In the genomic region with DNA sequence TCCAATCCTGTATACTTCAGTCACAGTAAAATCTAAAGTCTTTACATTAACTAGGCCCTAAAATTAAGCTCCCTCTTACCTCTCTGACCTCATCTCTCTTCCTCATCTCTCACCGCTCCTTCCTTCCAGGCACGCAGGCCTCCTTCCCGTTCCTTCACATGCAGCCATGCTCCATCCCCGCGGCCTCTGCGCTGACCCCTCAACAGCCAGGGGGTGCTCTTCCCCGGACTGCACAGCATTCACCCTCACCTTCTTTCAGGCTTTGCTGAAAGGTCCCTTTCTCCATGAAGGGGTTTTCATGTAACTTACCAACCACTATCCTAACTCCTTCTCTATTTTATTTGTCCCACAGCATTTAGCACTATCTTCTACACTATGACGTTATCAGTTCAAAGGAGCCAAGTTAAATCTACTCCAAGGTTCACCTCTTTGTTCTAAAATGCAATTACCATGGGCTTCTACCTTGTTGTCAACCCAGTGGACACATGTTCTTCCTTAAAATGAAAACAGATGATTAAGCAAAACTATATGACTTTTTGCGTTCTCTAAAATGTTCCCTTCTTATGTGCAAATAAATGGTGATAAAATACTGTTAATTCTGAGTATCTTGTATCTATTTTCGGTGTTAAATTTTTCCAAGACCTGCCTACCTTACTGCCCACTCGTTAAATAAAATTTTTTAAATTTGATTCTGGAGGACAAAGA, we compare ENCODE assay signal across 9 cellular contexts. TPM values are rescaled to one million over a fixed set of nuclear protein-coding genes. Genes with fewer than 3 reads are reported as not detected.
A peak's percentile ranks its signal among the peaks of the same experiment; 100 is the strongest.
DNase-seq lines count a peak whose midpoint lies in the region; ATAC-seq, FAIRE-seq and TF ChIP-seq lines count a peak whose summit lies in the region.
"Had no signal": no experiment of that assay in that cellular context is flagged by ENCODE, and none has a peak within 500 bp of the region (broad histone marks: within the 10 kb centered on the region; RNA-seq: fewer than 3 reads in every experiment).

No MANE protein-coding gene starts in this region.

- peak; percentile 73 for DNase-seq in Right ventricle myocardium inferior (ENCODE audit: missing footprints)
- no peak for DNase-seq in right atrium auricular region (ENCODE audit: low spot score)
- DNase-seq in GM12878 (ENCODE audit: low read depth, low spot score), result no peak
- DNase-seq in kidney epithelial cell (ENCODE audit: low read depth), result no peak
- DNase-seq in aorta, result peak; percentile 52 to 79
- no peak for DNase-seq in ovary
- DNase-seq in central memory CD4-positive, alpha-beta T cell, result no peak
- DNase-seq: T-helper 9 cell had no signal

- H3K4me3 ChIP-seq in right atrium auricular region (no peak overlapping the region), GM12878 (no peak overlapping the region), kidney epithelial cell (ENCODE audit: low read depth, low read length) (no peak overlapping the region), aorta (ENCODE audit: low read length in 2 of 2) (no peak overlapping the region), ovary (no peak overlapping the region)

- H3K9me3 ChIP-seq in right atrium auricular region (no peaks in the 10 kb centered on the region), GM12878 (replicated peaks; ENCODE audit: control insufficient read depth, insufficient read depth, low read length) (peaks cover 6% of the 10 kb centered on the region; the same call in 2 of the 3 replicates), aorta (ENCODE audit: control insufficient read depth, low read length) (peaks cover 3% of the 10 kb centered on the region), ovary (no peaks in the 10 kb centered on the region)

- CTCF ChIA-PET in GM12878 (lab: Yijun Ruan, JAX), result interaction anchor here (1.1 to 5.6 kb wide), 3 partner anchors 16 to 210 kb away, joined by 3 to 25 read pairs (median 11); no protein-coding TSS in a partner anchor

- peak; percentile 48 for ATAC-seq in Right ventricle myocardium inferior
- ATAC-seq in GM12878, result no peak
- peak; percentile 68 for ATAC-seq in aorta (ENCODE audit: low FRiP score)
- ATAC-seq in GM19035 (IDR thresholded peaks at IDR 0.05; ENCODE audit: unreplicated experiment), result no peak

- in situ Hi-C loops in GM12878 (cut with MboI), result no loop called here

- TF ChIP-seq POLR2A in GM12878 (IDR thresholded peaks at IDR 0.05; ENCODE audit: low read depth, low read length), result no peak
- no peak for TF ChIP-seq POLR2A in ovary (IDR thresholded peaks at IDR 0.05)

- FAIRE-seq in GM12878 (lab: Jason Lieb, UNC), result no peak

- H3K4me1 ChIP-seq in right atrium auricular region (peaks cover 0 to 7% of the 10 kb centered on the region in 2 donors), GM12878 (ENCODE audit: control insufficient read depth, insufficient read depth, low read length) (0 out of 2 replicates have a peak, but pooled peaks cover 3% of the 10 kb centered on the region), aorta (ENCODE audit: control insufficient read depth in 1 of 2, insufficient read depth in 2 of 2, low read length in 2 of 2) (no peaks in the 10 kb centered on the region), ovary (ENCODE audit: insufficient read depth) (no peaks in the 10 kb centered on the region)

- no peak overlapping the region for H3K4me2 ChIP-seq in GM12878 (ENCODE audit: control insufficient read depth, insufficient read depth)

- H3K36me3 ChIP-seq in right atrium auricular region (peaks cover 27% of the 10 kb centered on the region), GM12878 (ENCODE audit: control insufficient read depth in 2 of 2, insufficient read depth in 2 of 2, low read length in 1 of 2) (peaks cover 0 to 7% of the 10 kb centered on the region in 2 experiments), kidney epithelial cell (ENCODE audit: control insufficient read depth, insufficient read depth, low read length) (no peaks in the 10 kb centered on the region), aorta (ENCODE audit: control insufficient read depth in 1 of 2, insufficient read depth in 2 of 2, low read length in 1 of 2) (peaks cover 4 to 7% of the 10 kb centered on the region in 2 donors), ovary (no peaks in the 10 kb centered on the region)

- 89% methylated on average over 11 of the region's 11 CpGs for WGBS in GM12878 (ENCODE audit: insufficient coverage, insufficient replicate concordance, low lambda C conversion rate, missing lambda C conversion rate)
- WGBS in aorta, 2 donors, result 48 to 55% methylated on average over 11 of the region's 11 CpGs
- WGBS in ovary, 3 donors, result 70 to 75% (median 73%) methylated on average over 11 of the region's 11 CpGs

- SMC1A ChIA-PET in GM12878 (lab: Charles Lee; ENCODE audit: uncharacterized antibody, unreplicated experiment), result no interaction called here

- H3K79me2 ChIP-seq in GM12878 (ENCODE audit: control insufficient read depth, insufficient read depth, low read length), result no peaks in the 10 kb centered on the region

- TF ChIP-seq RAD21 in GM12878 (IDR thresholded peaks at IDR 0.05; ENCODE audit: insufficient read depth, low read depth, low read length), result peak; percentile 51

- TSS peak; percentile 15 for BruUV-seq in GM12878 (replicated peaks; lab: Mats Ljungman, UMichigan)

- TF ChIP-seq EP300 in GM12878 (IDR thresholded peaks at IDR 0.05; ENCODE audit: borderline replicate concordance in 1 of 2, control insufficient read depth in 1 of 2, low read depth in 2 of 2, low read length in 2 of 2) (no peak), ovary (IDR thresholded peaks at IDR 0.05) (no peak)

- H4K20me1 ChIP-seq in GM12878 (ENCODE audit: control insufficient read depth, insufficient read depth), result no peaks in the 10 kb centered on the region

- TF ChIP-seq CTCF in right atrium auricular region (IDR thresholded peaks at IDR 0.05) (peak in 1 of 2 donors; percentile 62), GM12878 (IDR thresholded peaks at IDR 0.05 in 2 of 3, conservative IDR thresholded peaks at IDR 0.05 in 1 of 3; ENCODE audit: control insufficient read depth in 2 of 3, extremely low read depth in 1 of 3, insufficient read depth in 1 of 3, low read depth in 3 of 3, low read length in 3 of 3) (peak in 2 of 3 experiments; percentile 4 to 34; a peak in 2 of 6 replicates), kidney epithelial cell (IDR thresholded peaks at IDR 0.05; ENCODE audit: insufficient read depth, low read length, poor library complexity, severe bottlenecking) (peak; percentile 38), ovary (IDR thresholded peaks at IDR 0.05) (no peak)

- no peaks in the 10 kb centered on the region for H3K27me3 ChIP-seq in right atrium auricular region
- no peaks in the 10 kb centered on the region for H3K27me3 ChIP-seq in GM12878 (replicated peaks in 1 of 2; ENCODE audit: control insufficient read depth in 2 of 2, insufficient read depth in 2 of 2, low read length in 1 of 2)
- no peaks in the 10 kb centered on the region for H3K27me3 ChIP-seq in kidney epithelial cell (ENCODE audit: control insufficient read depth, insufficient read depth, low read length)
- no peaks in the 10 kb centered on the region for H3K27me3 ChIP-seq in aorta (ENCODE audit: control insufficient read depth in 1 of 2, insufficient read depth in 2 of 2, low read length in 1 of 2)
- no peaks in the 10 kb centered on the region for H3K27me3 ChIP-seq in ovary

- H2AFZ ChIP-seq in GM12878 (ENCODE audit: control insufficient read depth, low read depth, low read length), result no peak overlapping the region

- POLR2A ChIA-PET in GM12878 (lab: Charles Lee), result no interaction called here

- intact Hi-C loops in Right ventricle myocardium inferior (cut with DNase I), result no loop called here
- intact Hi-C loops in GM12878 (cut with micrococcal nuclease; ENCODE audit: unreplicated experiment), result no loop called here
- intact Hi-C loops in aorta (cut with DNase I), result no loop called here
- intact Hi-C loops in ovary (cut with DNase I), result loop anchor here in 1 of 4 donors (10.0 kb wide), 1 partner anchor 190 kb away; no protein-coding TSS in a partner anchor

- H3K9ac ChIP-seq in GM12878 (ENCODE audit: control insufficient read depth, insufficient read depth, low read length), result no peak overlapping the region

- H3K27ac ChIP-seq in right atrium auricular region (no peak overlapping the region), GM12878 (ENCODE audit: control insufficient read depth, insufficient read depth) (no peak overlapping the region), aorta (ENCODE audit: low read depth in 1 of 2, low read length in 2 of 2) (no peak overlapping the region), ovary (no peak overlapping the region)

- RAD21 ChIA-PET in GM12878 (lab: Charles Lee; ENCODE audit: unreplicated experiment), result no interaction called here

TF ChIP-seq in GM12878, 131 proteins besides CTCF, POLR2A, EP300 and RAD21 (continues in another document):
- no peak for TF ChIP-seq MTA2 (IDR thresholded peaks at IDR 0.05; ENCODE audit: low read depth)
- no peak for TF ChIP-seq KLF5 (IDR thresholded peaks at IDR 0.05; ENCODE audit: partially characterized antibody)
- no peak for TF ChIP-seq RELA (IDR thresholded peaks at IDR 0.05; ENCODE audit: borderline replicate concordance, partially characterized antibody)
- TF ChIP-seq YBX1 (IDR thresholded peaks at IDR 0.05), result no peak
- no peak for TF ChIP-seq PAX5 (IDR thresholded peaks at IDR 0.05; ENCODE audit: borderline replicate concordance, low read depth, low read length)
- no peak for TF ChIP-seq CBX3 (IDR thresholded peaks at IDR 0.05; ENCODE audit: borderline replicate concordance, low read depth)

RNA-seq across cellular contexts. Expression of gene APOA1, which starts 57.8 kb away (rescaled TPM):
- total RNA-seq in Right ventricle myocardium inferior (5.4 TPM), right atrium auricular region (1 to 10 TPM; 4.5 to 9.5 TPM), GM12878 (2014; rRNA removed) (0.33 and 0.56 TPM in 2 replicates), GM12878 (2014; rRNA removed; fragmentation: Illumina TruSeq; extraction: Trizol) (not detected in 2 replicates), GM12878 (2021) (2.0 and 2.4 TPM in 2 replicates), kidney epithelial cell (not detected in 2 replicates), aorta (not detected), ovary (10 to 100 TPM in 5 of 7 donors, 1 to 10 TPM in 2; 5.3 to 39.9 (median 19.0) TPM)
- total RNA-seq in GM12878 (2013; cell fraction: nucleolus; rRNA removed), result not detected in 2 replicates
- polyA plus RNA-seq in GM12878 (2011; ENCODE audit: low read depth), result not detected
- polyA plus RNA-seq in GM12878 (2011; rRNA removed) (0.10 TPM in 1 of 2 replicates, not detected in the other), GM12878 (2014; fragmentation: Illumina TruSeq; extraction: Trizol) (not detected in 2 replicates), GM12878 (2014; fragmentation: Nextera tagmentation; extraction: Ambion mirVana) (under 1 TPM; 0.16 to 0.24 TPM), GM12878 (2014; rRNA removed) (0.41 TPM in 1 of 2 replicates, not detected in the other), GM12878 (2016; fragmentation: Nextera tagmentation; extraction: Ambion mirVana) (under 1 TPM; 0.23 to 0.42 TPM), aorta (100 to 1,000 TPM in 1 of 2 donors, 1 to 10 TPM in 1; 1.2 to 416 TPM), ovary (10 to 100 TPM; 10.8 to 42.8 TPM)
- polyA plus RNA-seq in GM12878 (2011; cell fraction: cytosol; rRNA removed), result 0.07 and 0.18 TPM in 2 replicates
- polyA plus RNA-seq in GM12878 (2011; cell fraction: nucleus; rRNA removed), result 0.59 and 0.73 TPM in 2 replicates
- polyA plus RNA-seq in GM12878 (2012), result 0.13 and 0.35 TPM in 2 replicates
- polyA minus RNA-seq in GM12878 (2011; rRNA and poly(A)+ RNA removed), result 0.21 TPM in 1 of 2 replicates, not detected in the other
- not detected in 2 replicates for polyA minus RNA-seq in GM12878 (2011; cell fraction: cytosol; rRNA and poly(A)+ RNA removed)
- polyA minus RNA-seq in GM12878 (2011; cell fraction: nucleus; rRNA and poly(A)+ RNA removed), result 1.5 TPM in 1 of 2 replicates, not detected in the other

Comparison
In these comparisons a context has a peak if more than half of its experiments do, and no peak if none do; other contexts are left out.
1. DNase-seq: peak in Right ventricle myocardium inferior (single experiment) and aorta (2 of 2); none in right atrium auricular region (single experiment), GM12878 (single experiment), kidney epithelial cell (single experiment), ovary (0 of 5) and central memory CD4-positive, alpha-beta T cell (single experiment).
2. ATAC-seq: peak in Right ventricle myocardium inferior (single experiment) and aorta (single experiment); none in GM12878 (single experiment) and GM19035 (single experiment).
3. CTCF ChIP-seq: peak in GM12878 (2 of 3) and kidney epithelial cell (single experiment); none in ovary (0 of 3).